ENCODE assay signal across 1 cellular context in genomic region chr14:96461950-96462798, GRCh38.
A peak's percentile ranks its signal among the peaks of the same experiment; 100 is the strongest.
TF ChIP-seq lines count a peak whose summit lies in the region.

No MANE protein-coding gene starts in this region.

TF ChIP-seq in HepG2, 621 proteins besides CTCF, POLR2A, EP300 and RAD21 (continued from another document and continues in another):
- TF ChIP-seq FUBP1 (CRISPR knock-in tag; IDR thresholded peaks at IDR 0.05; ENCODE audit: borderline replicate concordance): no peak
- no peak for TF ChIP-seq ZFP36 (IDR thresholded peaks at IDR 0.05; ENCODE audit: borderline replicate concordance, low read depth, low read length, partially characterized antibody)
- TF ChIP-seq SIX1 (CRISPR knock-in tag; IDR thresholded peaks at IDR 0.05; ENCODE audit: borderline replicate concordance): 0 out of 2 replicates have a peak, but pooled peaks have one; percentile 29
- TF ChIP-seq ZNF570 (CRISPR knock-in tag; IDR thresholded peaks at IDR 0.05; ENCODE audit: borderline replicate concordance): no peak
- TF ChIP-seq, protein P1, sequence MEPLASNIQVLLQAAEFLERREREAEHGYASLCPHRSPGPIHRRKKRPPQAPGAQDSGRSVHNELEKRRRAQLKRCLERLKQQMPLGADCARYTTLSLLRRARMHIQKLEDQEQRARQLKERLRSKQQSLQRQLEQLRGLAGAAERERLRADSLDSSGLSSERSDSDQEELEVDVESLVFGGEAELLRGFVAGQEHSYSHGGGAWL (CRISPR knock-in tag; IDR thresholded peaks at IDR 0.05): no peak
- TF ChIP-seq MLLT10 (CRISPR knock-in tag; IDR thresholded peaks at IDR 0.05): no peak
- TF ChIP-seq HMG20B (CRISPR knock-in tag; conservative IDR thresholded peaks at IDR 0.05): peak; percentile 72; the same call in 1 of the 2 replicates
- TF ChIP-seq PHF8 (CRISPR knock-in tag; IDR thresholded peaks at IDR 0.05): 0 out of 2 replicates have a peak, but pooled peaks have one; percentile 25
- TF ChIP-seq ZNF160 (CRISPR knock-in tag; IDR thresholded peaks at IDR 0.05): no peak
- TF ChIP-seq ZNF556 (CRISPR knock-in tag; IDR thresholded peaks at IDR 0.05; ENCODE audit: borderline replicate concordance): peak; percentile 87; the same call in 1 of the 2 replicates
- no peak for TF ChIP-seq ZNF550 (CRISPR knock-in tag; IDR thresholded peaks at IDR 0.05; ENCODE audit: borderline replicate concordance)
- no peak for TF ChIP-seq MEIS2 (CRISPR knock-in tag; IDR thresholded peaks at IDR 0.05)
- TF ChIP-seq FLYWCH1 (CRISPR knock-in tag; IDR thresholded peaks at IDR 0.05): no peak
- no peak for TF ChIP-seq MBD4 (IDR thresholded peaks at IDR 0.05; ENCODE audit: borderline replicate concordance, low read length)
- TF ChIP-seq ZNF138 (CRISPR knock-in tag; IDR thresholded peaks at IDR 0.05; ENCODE audit: low read depth): no peak
- peak; percentile 34; the same call in 1 of the 2 replicates for TF ChIP-seq ISL2 (CRISPR knock-in tag; IDR thresholded peaks at IDR 0.05)
- 0 out of 2 replicates have a peak, but pooled peaks have one; percentile 51 for TF ChIP-seq MIER3 (CRISPR knock-in tag; IDR thresholded peaks at IDR 0.05; ENCODE audit: borderline replicate concordance)
- peak; percentile 63 for TF ChIP-seq ZFX (CRISPR knock-in tag; IDR thresholded peaks at IDR 0.05; ENCODE audit: low read depth)
- no peak for TF ChIP-seq TBP (CRISPR knock-in tag; IDR thresholded peaks at IDR 0.05)
- TF ChIP-seq ZNF431 (CRISPR knock-in tag; IDR thresholded peaks at IDR 0.05; ENCODE audit: borderline replicate concordance, low read depth): no peak
- TF ChIP-seq BORCS8-MEF2B (CRISPR knock-in tag; IDR thresholded peaks at IDR 0.05): no peak
- TF ChIP-seq PAF1 (CRISPR knock-in tag; IDR thresholded peaks at IDR 0.05): no peak
- TF ChIP-seq SNAPC2 (CRISPR knock-in tag; IDR thresholded peaks at IDR 0.05): no peak
- TF ChIP-seq JARID2 (CRISPR knock-in tag; IDR thresholded peaks at IDR 0.05; ENCODE audit: insufficient replicate concordance): no peak
- TF ChIP-seq ZNF121 (CRISPR knock-in tag; IDR thresholded peaks at IDR 0.05): no peak
- TF ChIP-seq ZNF12 (CRISPR knock-in tag; IDR thresholded peaks at IDR 0.05): no peak
- no peak for TF ChIP-seq ZNF34 (CRISPR knock-in tag; IDR thresholded peaks at IDR 0.05; ENCODE audit: borderline replicate concordance)
- no peak for TF ChIP-seq ZBTB39 (CRISPR knock-in tag; IDR thresholded peaks at IDR 0.05)
- TF ChIP-seq ZNF777 (CRISPR knock-in tag; IDR thresholded peaks at IDR 0.05): 0 out of 2 replicates have a peak, but pooled peaks have one; percentile 34
- peak; percentile 92 for TF ChIP-seq NCOR1 (IDR thresholded peaks at IDR 0.05; ENCODE audit: borderline replicate concordance, low read length)
- TF ChIP-seq ZNF616 (CRISPR knock-in tag; IDR thresholded peaks at IDR 0.05; ENCODE audit: low read depth): no peak
- TF ChIP-seq, protein P2, sequence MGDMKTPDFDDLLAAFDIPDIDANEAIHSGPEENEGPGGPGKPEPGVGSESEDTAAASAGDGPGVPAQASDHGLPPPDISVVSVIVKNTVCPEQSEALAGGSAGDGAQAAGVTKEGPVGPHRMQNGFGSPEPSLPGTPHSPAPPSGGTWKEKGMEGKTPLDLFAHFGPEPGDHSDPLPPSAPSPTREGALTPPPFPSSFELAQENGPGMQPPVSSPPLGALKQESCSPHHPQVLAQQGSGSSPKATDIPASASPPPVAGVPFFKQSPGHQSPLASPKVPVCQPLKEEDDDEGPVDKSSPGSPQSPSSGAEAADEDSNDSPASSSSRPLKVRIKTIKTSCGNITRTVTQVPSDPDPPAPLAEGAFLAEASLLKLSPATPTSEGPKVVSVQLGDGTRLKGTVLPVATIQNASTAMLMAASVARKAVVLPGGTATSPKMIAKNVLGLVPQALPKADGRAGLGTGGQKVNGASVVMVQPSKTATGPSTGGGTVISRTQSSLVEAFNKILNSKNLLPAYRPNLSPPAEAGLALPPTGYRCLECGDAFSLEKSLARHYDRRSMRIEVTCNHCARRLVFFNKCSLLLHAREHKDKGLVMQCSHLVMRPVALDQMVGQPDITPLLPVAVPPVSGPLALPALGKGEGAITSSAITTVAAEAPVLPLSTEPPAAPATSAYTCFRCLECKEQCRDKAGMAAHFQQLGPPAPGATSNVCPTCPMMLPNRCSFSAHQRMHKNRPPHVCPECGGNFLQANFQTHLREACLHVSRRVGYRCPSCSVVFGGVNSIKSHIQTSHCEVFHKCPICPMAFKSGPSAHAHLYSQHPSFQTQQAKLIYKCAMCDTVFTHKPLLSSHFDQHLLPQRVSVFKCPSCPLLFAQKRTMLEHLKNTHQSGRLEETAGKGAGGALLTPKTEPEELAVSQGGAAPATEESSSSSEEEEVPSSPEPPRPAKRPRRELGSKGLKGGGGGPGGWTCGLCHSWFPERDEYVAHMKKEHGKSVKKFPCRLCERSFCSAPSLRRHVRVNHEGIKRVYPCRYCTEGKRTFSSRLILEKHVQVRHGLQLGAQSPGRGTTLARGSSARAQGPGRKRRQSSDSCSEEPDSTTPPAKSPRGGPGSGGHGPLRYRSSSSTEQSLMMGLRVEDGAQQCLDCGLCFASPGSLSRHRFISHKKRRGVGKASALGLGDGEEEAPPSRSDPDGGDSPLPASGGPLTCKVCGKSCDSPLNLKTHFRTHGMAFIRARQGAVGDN (CRISPR knock-in tag; IDR thresholded peaks at IDR 0.05): peak; percentile 55
- TF ChIP-seq, protein P3, sequence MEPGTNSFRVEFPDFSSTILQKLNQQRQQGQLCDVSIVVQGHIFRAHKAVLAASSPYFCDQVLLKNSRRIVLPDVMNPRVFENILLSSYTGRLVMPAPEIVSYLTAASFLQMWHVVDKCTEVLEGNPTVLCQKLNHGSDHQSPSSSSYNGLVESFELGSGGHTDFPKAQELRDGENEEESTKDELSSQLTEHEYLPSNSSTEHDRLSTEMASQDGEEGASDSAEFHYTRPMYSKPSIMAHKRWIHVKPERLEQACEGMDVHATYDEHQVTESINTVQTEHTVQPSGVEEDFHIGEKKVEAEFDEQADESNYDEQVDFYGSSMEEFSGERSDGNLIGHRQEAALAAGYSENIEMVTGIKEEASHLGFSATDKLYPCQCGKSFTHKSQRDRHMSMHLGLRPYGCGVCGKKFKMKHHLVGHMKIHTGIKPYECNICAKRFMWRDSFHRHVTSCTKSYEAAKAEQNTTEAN (CRISPR knock-in tag; conservative IDR thresholded peaks at IDR 0.05): no peak
- TF ChIP-seq IKZF1 (IDR thresholded peaks at IDR 0.05): no peak
- TF ChIP-seq PRDM15 (CRISPR knock-in tag; IDR thresholded peaks at IDR 0.05): no peak
- TF ChIP-seq KDM2A (CRISPR knock-in tag; IDR thresholded peaks at IDR 0.05; ENCODE audit: borderline replicate concordance, low read depth): no peak
- no peak for TF ChIP-seq TCF7L2 (IDR thresholded peaks at IDR 0.05; ENCODE audit: low read depth, low read length)
- TF ChIP-seq SRSF9 (IDR thresholded peaks at IDR 0.05; ENCODE audit: borderline replicate concordance, insufficient read depth, low read depth, low read length, poor library complexity, severe bottlenecking): no peak
- no peak for TF ChIP-seq AGO2 (optimal IDR thresholded peaks at IDR 0.05; ENCODE audit: low read depth, low read length)
- TF ChIP-seq, protein P4, sequence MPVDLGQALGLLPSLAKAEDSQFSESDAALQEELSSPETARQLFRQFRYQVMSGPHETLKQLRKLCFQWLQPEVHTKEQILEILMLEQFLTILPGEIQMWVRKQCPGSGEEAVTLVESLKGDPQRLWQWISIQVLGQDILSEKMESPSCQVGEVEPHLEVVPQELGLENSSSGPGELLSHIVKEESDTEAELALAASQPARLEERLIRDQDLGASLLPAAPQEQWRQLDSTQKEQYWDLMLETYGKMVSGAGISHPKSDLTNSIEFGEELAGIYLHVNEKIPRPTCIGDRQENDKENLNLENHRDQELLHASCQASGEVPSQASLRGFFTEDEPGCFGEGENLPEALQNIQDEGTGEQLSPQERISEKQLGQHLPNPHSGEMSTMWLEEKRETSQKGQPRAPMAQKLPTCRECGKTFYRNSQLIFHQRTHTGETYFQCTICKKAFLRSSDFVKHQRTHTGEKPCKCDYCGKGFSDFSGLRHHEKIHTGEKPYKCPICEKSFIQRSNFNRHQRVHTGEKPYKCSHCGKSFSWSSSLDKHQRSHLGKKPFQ (CRISPR knock-in tag; IDR thresholded peaks at IDR 0.05; ENCODE audit: insufficient replicate concordance): no peak
- TF ChIP-seq ZBTB21 (CRISPR knock-in tag; IDR thresholded peaks at IDR 0.05): no peak
- no peak for TF ChIP-seq RORA (CRISPR knock-in tag; IDR thresholded peaks at IDR 0.05)
- no peak for TF ChIP-seq ZBTB49 (CRISPR knock-in tag; IDR thresholded peaks at IDR 0.05; ENCODE audit: borderline replicate concordance)
- no peak for TF ChIP-seq NFRKB (IDR thresholded peaks at IDR 0.05)
- no peak for TF ChIP-seq GMEB2 (CRISPR knock-in tag; IDR thresholded peaks at IDR 0.05; ENCODE audit: low read depth)
- no peak for TF ChIP-seq TP53 (CRISPR knock-in tag; conservative IDR thresholded peaks at IDR 0.05)
- TF ChIP-seq ZFP41 (CRISPR knock-in tag; IDR thresholded peaks at IDR 0.05; ENCODE audit: borderline replicate concordance): no peak
- TF ChIP-seq ZNF543 (CRISPR knock-in tag; IDR thresholded peaks at IDR 0.05): 0 out of 2 replicates have a peak, but pooled peaks have one; percentile 52
